Comparison of ENCODE assay signal across 8 cellular contexts in the genomic region with DNA sequence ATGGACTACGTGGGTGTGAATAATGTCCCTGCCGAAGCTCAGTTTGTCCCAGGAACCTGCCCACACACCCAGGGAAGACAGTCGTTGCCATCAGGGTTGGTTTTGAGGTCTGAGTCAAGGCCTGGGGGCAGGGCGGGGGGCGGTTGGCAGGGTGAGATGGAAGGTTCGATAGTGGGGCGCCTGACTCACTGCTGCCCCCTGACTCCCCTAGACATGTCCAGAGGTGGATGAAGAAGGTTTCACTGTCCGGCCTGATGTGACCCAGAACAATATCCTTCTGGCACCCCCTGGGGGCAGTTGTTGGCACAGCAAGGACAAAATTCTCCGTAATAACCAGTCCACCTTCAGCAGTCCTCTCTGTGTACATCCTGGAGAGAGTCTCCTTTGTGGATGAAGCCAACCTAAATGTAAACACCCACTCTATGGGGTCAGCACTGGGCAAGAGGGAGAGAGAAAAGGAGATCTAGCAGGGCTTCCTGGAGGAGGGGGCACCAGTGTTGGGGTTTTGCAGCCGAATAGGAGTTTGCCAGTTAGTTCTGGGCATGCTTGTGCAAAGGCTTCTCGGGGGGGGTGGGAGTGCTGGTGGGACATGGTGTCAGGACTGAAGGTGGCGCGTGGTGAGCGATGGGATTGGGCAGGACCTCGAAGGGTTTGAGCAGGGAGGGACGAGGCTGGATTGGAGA. TPM values are rescaled to one million over a fixed set of nuclear protein-coding genes. Genes with fewer than 3 reads are reported as not detected.
DNase-seq lines count a peak whose midpoint lies in the region; ATAC-seq and TF ChIP-seq lines count a peak whose summit lies in the region.

No MANE protein-coding gene starts in this region.

- H2AFZ ChIP-seq in mesenchymal stem cell (ENCODE audit: low read depth, low read length), result no peak overlapping the region

- no peaks in the 10 kb centered on the region for H3K79me1 ChIP-seq in mesenchymal stem cell (replicated peaks; ENCODE audit: low read length, poor library complexity, severe bottlenecking)

- no peak overlapping the region for H3K4me3 ChIP-seq in heart right ventricle
- H3K4me3 ChIP-seq in Panc1 (ENCODE audit: low read depth in 2 of 2, low read length in 2 of 2), result no peak overlapping the region
- no peak overlapping the region for H3K4me3 ChIP-seq in ascending aorta
- peak overlapping the region in 1 of 2 experiments; percentile 25 for H3K4me3 ChIP-seq in mesenchymal stem cell (ENCODE audit: insufficient read depth in 1 of 2, low read depth in 1 of 2, low read length in 2 of 2)

- no peak overlapping the region for H2BK15ac ChIP-seq in mesenchymal stem cell (ENCODE audit: low read depth, poor library complexity, severe bottlenecking)

- no peak overlapping the region for H2BK120ac ChIP-seq in mesenchymal stem cell (ENCODE audit: low read depth, low read length)

- H3K27ac ChIP-seq in heart right ventricle (no peak overlapping the region), Panc1 (ENCODE audit: low read length) (no peak overlapping the region), ascending aorta (no peak overlapping the region), mesenchymal stem cell (ENCODE audit: low read length, poor library complexity, severe bottlenecking) (no peak overlapping the region)

- POLR2A ChIA-PET in Panc1 (lab: Charles Lee), result no interaction called here

- no peak overlapping the region for H2BK5ac ChIP-seq in mesenchymal stem cell (ENCODE audit: low read depth, low read length, poor library complexity, severe bottlenecking)

- no peak overlapping the region for H4K91ac ChIP-seq in mesenchymal stem cell (ENCODE audit: low read length)

- TF ChIP-seq CTCF in heart right ventricle (IDR thresholded peaks at IDR 0.05), result peak in 7 of 9 donors; percentile 29 to 56 (median 44)
- TF ChIP-seq CTCF in Panc1 (IDR thresholded peaks at IDR 0.05), result peak; percentile 83
- peak; percentile 15 to 42 (median 24) for TF ChIP-seq CTCF in ascending aorta (IDR thresholded peaks at IDR 0.05)

- ATAC-seq in heart right ventricle (no peak), left cardiac atrium (no peak), Panc1 (peak; percentile 77), HG02885 (IDR thresholded peaks at IDR 0.05; ENCODE audit: poor library complexity, unreplicated experiment) (no peak), GM18502 (IDR thresholded peaks at IDR 0.05; ENCODE audit: poor library complexity, unreplicated experiment) (no peak), GM19397 (IDR thresholded peaks at IDR 0.05; ENCODE audit: unreplicated experiment) (no peak)

- DNase-seq in heart right ventricle (no peak), left cardiac atrium (no peak), Panc1 (ENCODE audit: low read depth, low spot score) (no peak), ascending aorta (ENCODE audit: low spot score in 2 of 2) (no peak), mesenchymal stem cell (peak; percentile 65)

- intact Hi-C loops in heart right ventricle (cut with DNase I) (loop anchor here in 4 of 10 donors (5.0 to 10.0 kb wide), 5 partner anchors 58 to 321 kb away; a partner anchor contains a TSS), left cardiac atrium (cut with DNase I) (no loop called here), Panc1 (cut with micrococcal nuclease; ENCODE audit: unreplicated experiment) (no loop called here), ascending aorta (cut with DNase I) (no loop called here)

- peaks cover 0 to 10% (median 5%) of the 10 kb centered on the region in 9 donors for H3K4me1 ChIP-seq in heart right ventricle
- 0 out of 2 replicates have a peak, but pooled peaks cover 3% of the 10 kb centered on the region for H3K4me1 ChIP-seq in Panc1 (ENCODE audit: control insufficient read depth, insufficient read depth, low read length)
- H3K4me1 ChIP-seq in ascending aorta, result no peaks in the 10 kb centered on the region
- H3K4me1 ChIP-seq in mesenchymal stem cell (ENCODE audit: control insufficient read depth, insufficient read depth, low read depth, low read length), result peaks cover 10% of the 10 kb centered on the region

- no peak overlapping the region for H3K14ac ChIP-seq in mesenchymal stem cell (ENCODE audit: low read length in 2 of 2)

- H3K23ac ChIP-seq in mesenchymal stem cell (ENCODE audit: low read length in 2 of 2), result no peak overlapping the region

- CTCF ChIA-PET in Panc1 (lab: Charles Lee), result interaction anchor here (0.5 to 1.2 kb wide), 4 partner anchors 11 to 169 kb away, joined by 4 to 6 read pairs (median 4); a partner anchor contains a TSS

- H3K9ac ChIP-seq in mesenchymal stem cell (ENCODE audit: low read length), result peak overlapping the region; percentile 13

- no peak overlapping the region for H4K8ac ChIP-seq in mesenchymal stem cell (ENCODE audit: low read length)

- BruUV-seq in Panc1 (replicated peaks; lab: Mats Ljungman, UMichigan), result no TSS peak

- 55 to 58% methylated on average over 16 of the region's 16 CpGs for WGBS in heart right ventricle, 2 donors
- 52% methylated on average over 12 of the region's 16 CpGs for WGBS in mesenchymal stem cell

- in situ Hi-C loops in Panc1 (cut with HindIII; ENCODE audit: low pct_unique_long_range_greater_than_20kb, low sequenced_read_pairs), result no loop called here

- no peaks in the 10 kb centered on the region for H3K9me3 ChIP-seq in heart right ventricle
- no peaks in the 10 kb centered on the region for H3K9me3 ChIP-seq in Panc1 (ENCODE audit: control insufficient read depth, insufficient read depth, low read depth, low read length)
- no peaks in the 10 kb centered on the region for H3K9me3 ChIP-seq in ascending aorta
- H3K9me3 ChIP-seq in mesenchymal stem cell (ENCODE audit: control insufficient read depth, low read length), result no peaks in the 10 kb centered on the region

- H2AK5ac ChIP-seq in mesenchymal stem cell (ENCODE audit: low read length, severe bottlenecking), result no peak overlapping the region

- no peak overlapping the region for H3K4ac ChIP-seq in mesenchymal stem cell (ENCODE audit: low read depth in 1 of 2, low read length in 2 of 2)

- H3K4me2 ChIP-seq in mesenchymal stem cell (ENCODE audit: low read length, poor library complexity, severe bottlenecking), result no peak overlapping the region

- peaks cover 0 to 14% (median 0%) of the 10 kb centered on the region in 9 donors for H3K36me3 ChIP-seq in heart right ventricle
- H3K36me3 ChIP-seq in Panc1 (ENCODE audit: control insufficient read depth, insufficient read depth, low read length), result no peaks in the 10 kb centered on the region; the same call in 1 of the 2 replicates
- H3K36me3 ChIP-seq in ascending aorta, result no peaks in the 10 kb centered on the region
- H3K36me3 ChIP-seq in mesenchymal stem cell (ENCODE audit: control insufficient read depth in 1 of 2, insufficient read depth in 2 of 2, low read depth in 1 of 2, low read length in 2 of 2), result no peaks in the 10 kb centered on the region

- H3K18ac ChIP-seq in mesenchymal stem cell (ENCODE audit: low read depth in 1 of 2, low read length in 2 of 2), result no peak overlapping the region

- H2BK12ac ChIP-seq in mesenchymal stem cell (ENCODE audit: low read length in 2 of 2), result no peak overlapping the region

- H3K27me3 ChIP-seq in heart right ventricle, result peaks cover 9 to 61% (median 39%) of the 10 kb centered on the region in 7 donors
- no peaks in the 10 kb centered on the region for H3K27me3 ChIP-seq in Panc1 (ENCODE audit: control insufficient read depth, insufficient read depth, low read length)
- peaks cover 13% of the 10 kb centered on the region for H3K27me3 ChIP-seq in ascending aorta
- peaks cover 3 to 27% of the 10 kb centered on the region in 2 experiments for H3K27me3 ChIP-seq in mesenchymal stem cell (ENCODE audit: control insufficient read depth in 1 of 2, insufficient read depth in 1 of 2, low read length in 2 of 2)

RNA-seq across cellular contexts. Expression of a gene that starts 19.6 kb away (rescaled TPM):
- total RNA-seq in heart right ventricle, result not detected
- polyA plus RNA-seq in heart right ventricle, result not detected
- under 1 TPM in 1 of 2 donors, not detected in 1; 0.18 TPM for total RNA-seq in left cardiac atrium
- total RNA-seq in Panc1 (2021; ENCODE audit: unreplicated experiment), result 0.67 TPM
- 0.23 TPM for polyA plus RNA-seq in Panc1 (2012; ENCODE audit: insufficient read length)
- 0.64 TPM for total RNA-seq in ascending aorta
- not detected for polyA plus RNA-seq in mesenchymal stem cell (2013, experiment 1 of 2)
- polyA plus RNA-seq in mesenchymal stem cell (2013, experiment 2 of 2), result not detected

RNA-seq across cellular contexts. Expression of a gene that starts 24.1 kb away (rescaled TPM):
- total RNA-seq in heart right ventricle (1 to 10 TPM in 4 of 10 donors, under 1 TPM in 6; 0.21 to 2.6 (median 0.83) TPM), left cardiac atrium (1 to 10 TPM; 1.5 to 1.8 TPM), Panc1 (2021; ENCODE audit: unreplicated experiment) (1.1 TPM), ascending aorta (not detected)
- polyA plus RNA-seq in heart right ventricle, result under 1 TPM; 0.44 to 0.61 TPM
- polyA plus RNA-seq in Panc1 (2012; ENCODE audit: insufficient read length), result 2.7 TPM
- 2.2 TPM for polyA plus RNA-seq in mesenchymal stem cell (2013, experiment 1 of 2)
- 1.9 TPM for polyA plus RNA-seq in mesenchymal stem cell (2013, experiment 2 of 2)

RNA-seq across cellular contexts. Expression of a gene that starts 45.9 kb away (rescaled TPM):
- total RNA-seq in heart right ventricle, result not detected
- under 1 TPM in 1 of 2 donors, not detected in 1; 0.04 TPM for polyA plus RNA-seq in heart right ventricle
- not detected for total RNA-seq in left cardiac atrium
- 0.57 TPM for total RNA-seq in Panc1 (2021; ENCODE audit: unreplicated experiment)
- 1.2 TPM for polyA plus RNA-seq in Panc1 (2012; ENCODE audit: insufficient read length)
- not detected for total RNA-seq in ascending aorta
- 0.15 TPM for polyA plus RNA-seq in mesenchymal stem cell (2013, experiment 1 of 2)
- 0.33 TPM for polyA plus RNA-seq in mesenchymal stem cell (2013, experiment 2 of 2)

RNA-seq across cellular contexts. Expression of a gene that starts 56.1 kb away (rescaled TPM):
- total RNA-seq in heart right ventricle (10 to 100 TPM; 20.7 to 48.7 (median 27.1) TPM), left cardiac atrium (10 to 100 TPM; 33.6 to 40.8 TPM), Panc1 (2021; ENCODE audit: unreplicated experiment) (56.6 TPM), ascending aorta (111 TPM)
- polyA plus RNA-seq in heart right ventricle, result 10 to 100 TPM; 20.4 to 25.7 TPM
- 93.7 TPM for polyA plus RNA-seq in Panc1 (2012; ENCODE audit: insufficient read length)
- 30.5 TPM for polyA plus RNA-seq in mesenchymal stem cell (2013, experiment 1 of 2)
- polyA plus RNA-seq in mesenchymal stem cell (2013, experiment 2 of 2), result 31.4 TPM

Comparison
In these comparisons a context has a peak if more than half of its experiments do, and no peak if none do; other contexts are left out.
1. CTCF ChIP-seq: peak in every context shown above with its lines; median percentile 83 in Panc1; 44 in heart right ventricle; 24 in ascending aorta.